ENCODE assay signal across 24 cellular contexts in genomic region chr17:81845881-81846742, GRCh38. TPM values are rescaled to one million over a fixed set of nuclear protein-coding genes. Genes with fewer than 3 reads are reported as not detected.
DNase-seq lines count a peak whose midpoint lies in the region; ATAC-seq, FAIRE-seq and TF ChIP-seq lines count a peak whose summit lies in the region.
"Had no signal": no experiment of that assay in that cellular context is flagged by ENCODE, and none has a peak within 500 bp of the region (broad histone marks: within the 10 kb centered on the region; RNA-seq: fewer than 3 reads in every experiment).

No MANE protein-coding gene starts in this region.

- FAIRE-seq in GM12891 (lab: Jason Lieb, UNC) (no peak), endothelial cell of umbilical vein (lab: Jason Lieb, UNC) (no peak)
- FAIRE-seq: A549 had no signal

- intact Hi-C loops in A673 (cut with micrococcal nuclease; ENCODE audit: unreplicated experiment) (no loop called here), endothelial cell of umbilical vein (cut with micrococcal nuclease) (no loop called here)

- peak overlapping the region in 1 of 2 donors; percentile 7 for H3K27ac Mint-ChIP-seq in stimulated activated naive CD8-positive, alpha-beta T cell treated with anti-CD3 and anti-CD28 coated beads, Interleukin-15, amount 100 ng/mL, for 72 hours
- H3K27ac Mint-ChIP-seq: CD4-positive, alpha-beta memory T cell had no signal

- 92% methylated on average over 31 of the region's 38 CpGs for WGBS in suprapubic skin

- H3K9me3 Mint-ChIP-seq in stimulated activated naive CD8-positive, alpha-beta T cell treated with anti-CD3 and anti-CD28 coated beads, Interleukin-15, amount 100 ng/mL, for 72 hours: no peaks in the 10 kb centered on the region

- DNase-seq in A673 (ENCODE audit: low spot score): no peak
- no peak for DNase-seq in GM12891 (ENCODE audit: insufficient read length, low spot score)
- no peak for DNase-seq in RWPE1 (ENCODE audit: low spot score)
- no peak for DNase-seq in endothelial cell of umbilical vein (ENCODE audit: low read depth, low spot score)
- DNase-seq in suprapubic skin (ENCODE audit: low spot score in 2 of 2): no peak
- no peak for DNase-seq in stimulated activated naive CD8-positive, alpha-beta T cell treated with anti-CD3 and anti-CD28 coated beads, Interleukin-15, amount 100 ng/mL, for 72 hours
- DNase-seq in LoVo (ENCODE audit: low spot score): no peak
- DNase-seq: BE2C; Caco-2; CD4-positive, alpha-beta memory T cell; DMS 273 treated with DMSO at 0.1 percent for 48 hours; DMS79 treated with DMSO at 0.1 percent for 48 hours; GOT3; KG1; NCI-H1105; NCI-H146; NCI-H2029; NCI-H226; NCI-H510A treated with DMSO at 0.1 percent for 48 hours; NCI-H748 treated with DMSO at 0.1 percent for 48 hours; SJCRH30 had no signal

- H3K4me3 Mint-ChIP-seq in stimulated activated naive CD8-positive, alpha-beta T cell treated with anti-CD3 and anti-CD28 coated beads, Interleukin-15, amount 100 ng/mL, for 72 hours: no peak overlapping the region
- H3K4me3 Mint-ChIP-seq: CD4-positive, alpha-beta memory T cell had no signal

- TF ChIP-seq POLR2A in GM12891 (IDR thresholded peaks at IDR 0.05; ENCODE audit: low read depth, low read length): peak; percentile 39; the same call in 1 of the 2 replicates
- TF ChIP-seq POLR2A in endothelial cell of umbilical vein (IDR thresholded peaks at IDR 0.05; ENCODE audit: low read depth, low read length): no peak
- TF ChIP-seq POLR2A in suprapubic skin (IDR thresholded peaks at IDR 0.05): no peak

- H2AFZ ChIP-seq in endothelial cell of umbilical vein (ENCODE audit: low read depth, low read length): no peak overlapping the region

- TF ChIP-seq CTCF in A673 (conservative IDR thresholded peaks at IDR 0.05; ENCODE audit: low read depth, low read length): no peak
- TF ChIP-seq CTCF in RWPE1 (conservative IDR thresholded peaks at IDR 0.05; ENCODE audit: low read depth): no peak
- TF ChIP-seq CTCF in endothelial cell of umbilical vein (IDR thresholded peaks at IDR 0.05; ENCODE audit: extremely low read depth in 1 of 2, insufficient read depth in 1 of 2, low read depth in 1 of 2, low read length in 2 of 2): no peak
- TF ChIP-seq CTCF in suprapubic skin (IDR thresholded peaks at IDR 0.05): no peak

- no peaks in the 10 kb centered on the region for H3K79me2 ChIP-seq in endothelial cell of umbilical vein (ENCODE audit: control insufficient read depth, insufficient read depth, low read length)

- H3K9me3 ChIP-seq in A673 (ENCODE audit: low read depth, low read length, poor library complexity, severe bottlenecking) (no peaks in the 10 kb centered on the region), endothelial cell of umbilical vein (replicated peaks; ENCODE audit: control insufficient read depth, insufficient read depth, low read length) (no peaks in the 10 kb centered on the region), suprapubic skin (no peaks in the 10 kb centered on the region)
- H3K9me3 ChIP-seq: A549, BE2C, Caco-2, SJCRH30 had no signal

- H3K9me1 ChIP-seq in endothelial cell of umbilical vein (replicated peaks; ENCODE audit: control insufficient read depth, extremely low read depth, insufficient read depth, low read length): no peaks in the 10 kb centered on the region

- H3K36me3 ChIP-seq in A673 (ENCODE audit: insufficient read depth, low read length, poor library complexity, severe bottlenecking) (peaks cover 67% of the 10 kb centered on the region), endothelial cell of umbilical vein (ENCODE audit: control insufficient read depth in 2 of 2, extremely low read depth in 1 of 2, insufficient read depth in 2 of 2, low read length in 2 of 2) (peaks cover 24 to 53% of the 10 kb centered on the region in 2 experiments), suprapubic skin (peaks cover 82% of the 10 kb centered on the region)

- H4K20me1 ChIP-seq in endothelial cell of umbilical vein (replicated peaks; ENCODE audit: control insufficient read depth, extremely low read depth, insufficient read depth, low read length): no peaks in the 10 kb centered on the region

- no peaks in the 10 kb centered on the region for H3K27me3 ChIP-seq in A673 (replicated peaks; ENCODE audit: insufficient read depth, low read depth, low read length, poor library complexity)
- no peaks in the 10 kb centered on the region for H3K27me3 ChIP-seq in endothelial cell of umbilical vein (ENCODE audit: control insufficient read depth in 2 of 2, insufficient read depth in 2 of 2, low read length in 2 of 2)
- no peaks in the 10 kb centered on the region for H3K27me3 ChIP-seq in suprapubic skin
- H3K27me3 ChIP-seq: BE2C, SJCRH30 had no signal

- H3K27ac ChIP-seq in A673 (ENCODE audit: low read depth, low read length, poor library complexity, severe bottlenecking) (no peak overlapping the region), RWPE1 (peak overlapping the region; percentile 100), endothelial cell of umbilical vein (ENCODE audit: insufficient read depth, low read depth, low read length) (no peak overlapping the region), suprapubic skin (no peak overlapping the region)
- H3K27ac ChIP-seq: A549, SJCRH30 had no signal

- dilution Hi-C loops in endothelial cell of umbilical vein (cut with MboI; ENCODE audit: extremely low pct_ligation_motif_present, low sequenced_read_pairs): no loop called here

- H3K4me1 ChIP-seq in A673 (ENCODE audit: insufficient read depth, low read length, poor library complexity, severe bottlenecking) (no peaks in the 10 kb centered on the region), endothelial cell of umbilical vein (ENCODE audit: control insufficient read depth, extremely low read depth, insufficient read depth, low read length) (no peaks in the 10 kb centered on the region), suprapubic skin (peaks cover 20% of the 10 kb centered on the region)
- H3K4me1 ChIP-seq: A549, BE2C, Caco-2 had no signal

- H3K4me1 Mint-ChIP-seq in stimulated activated naive CD8-positive, alpha-beta T cell treated with anti-CD3 and anti-CD28 coated beads, Interleukin-15, amount 100 ng/mL, for 72 hours: no peaks in the 10 kb centered on the region
- H3K4me1 Mint-ChIP-seq: CD4-positive, alpha-beta memory T cell had no signal

- CTCF ChIA-PET in A673 (lab: Charles Lee) (no interaction called here), RWPE1 (lab: Yijun Ruan, JAX) (interaction anchor here (0.6 kb wide), 1 partner anchor 12 kb away, joined by 3 read pairs; no protein-coding TSS in a partner anchor), endothelial cell of umbilical vein (lab: Charles Lee) (interaction anchor here (1.3 kb wide), 1 partner anchor 24 kb away, joined by 3 read pairs; no protein-coding TSS in a partner anchor)

- H3K9ac ChIP-seq in endothelial cell of umbilical vein (replicated peaks; ENCODE audit: extremely low read depth, insufficient read depth, low read length): no peak overlapping the region

- BruUV-seq in A673 (replicated peaks; lab: Mats Ljungman, UMichigan) (TSS peak; percentile 9), endothelial cell of umbilical vein (replicated peaks; lab: Mats Ljungman, UMichigan) (TSS peak; percentile 12)

- no peaks in the 10 kb centered on the region for H3K27me3 Mint-ChIP-seq in stimulated activated naive CD8-positive, alpha-beta T cell treated with anti-CD3 and anti-CD28 coated beads, Interleukin-15, amount 100 ng/mL, for 72 hours
- H3K27me3 Mint-ChIP-seq: CD4-positive, alpha-beta memory T cell had no signal

- H3K4me3 ChIP-seq in A673 (ENCODE audit: low read depth, low read length, poor library complexity, severe bottlenecking) (no peak overlapping the region), endothelial cell of umbilical vein (replicated peaks in 1 of 3; ENCODE audit: insufficient read depth in 1 of 3, low read depth in 1 of 3, low read length in 3 of 3) (no peak overlapping the region), suprapubic skin (no peak overlapping the region)
- H3K4me3 ChIP-seq: A549, SJCRH30 had no signal

- POLR2A ChIA-PET in A673 (lab: Charles Lee; ENCODE audit: low non-redundant PET) (no interaction called here), RWPE1 (lab: Yijun Ruan, JAX; ENCODE audit: low non-redundant PET) (no interaction called here), endothelial cell of umbilical vein (lab: Charles Lee) (no interaction called here)

- H3K4me2 ChIP-seq in endothelial cell of umbilical vein (ENCODE audit: insufficient read depth, low read length): no peak overlapping the region
- H3K4me2 ChIP-seq: A549 had no signal

- TF ChIP-seq EP300 in suprapubic skin (IDR thresholded peaks at IDR 0.05): no peak

- ATAC-seq in HG03097 (IDR thresholded peaks at IDR 0.05; ENCODE audit: low FRiP score, unreplicated experiment): no peak
- no peak for ATAC-seq in stimulated activated naive CD8-positive, alpha-beta T cell treated with anti-CD3 and anti-CD28 coated beads, Interleukin-15, amount 100 ng/mL, for 72 hours
- ATAC-seq: A549, Panc1 had no signal

RNA-seq across cellular contexts. Expression of gene PPP1R27, which starts 11.3 kb away (rescaled TPM):
- not detected in 2 replicates for total RNA-seq in A673 (2021)
- 2.4 TPM for polyA plus RNA-seq in GM12891 (2012; ENCODE audit: low read depth, missing spikeins)
- not detected in 2 replicates for total RNA-seq in endothelial cell of umbilical vein
- not detected in 2 replicates for polyA plus RNA-seq in endothelial cell of umbilical vein
- not detected in 2 replicates for polyA plus RNA-seq in endothelial cell of umbilical vein (2011; cell fraction: cytosol; rRNA removed)
- polyA plus RNA-seq in endothelial cell of umbilical vein (2011; cell fraction: nucleus; rRNA removed): 0.10 TPM in 1 of 2 replicates, not detected in the other
- not detected in 2 replicates for polyA plus RNA-seq in endothelial cell of umbilical vein (2012)
- polyA minus RNA-seq in endothelial cell of umbilical vein: not detected in 2 replicates
- not detected for polyA minus RNA-seq in endothelial cell of umbilical vein (2011; cell fraction: cytosol; rRNA and poly(A)+ RNA removed)
- not detected in 2 replicates for polyA minus RNA-seq in endothelial cell of umbilical vein (2011; cell fraction: nucleus; rRNA and poly(A)+ RNA removed)
- 1 to 10 TPM in 1 of 4 donors, not detected in 3; 1.3 TPM for total RNA-seq in suprapubic skin
- total RNA-seq: CD4-positive, alpha-beta memory T cell; SJCRH30 had no signal

RNA-seq across cellular contexts. Expression of gene MCRIP1, which starts 13.0 kb away (rescaled TPM):
- total RNA-seq in A673 (2021) (126 and 130 TPM in 2 replicates), endothelial cell of umbilical vein (121 and 129 TPM in 2 replicates), suprapubic skin (10 to 100 TPM; 20.3 to 29.3 (median 27.4) TPM)
- 42.9 TPM for polyA plus RNA-seq in GM12891 (2012; ENCODE audit: low read depth, missing spikeins)
- polyA plus RNA-seq in endothelial cell of umbilical vein: 205 and 281 TPM in 2 replicates
- polyA plus RNA-seq in endothelial cell of umbilical vein (2011; cell fraction: cytosol; rRNA removed): 103 and 155 TPM in 2 replicates
- 72.8 and 85.4 TPM in 2 replicates for polyA plus RNA-seq in endothelial cell of umbilical vein (2011; cell fraction: nucleus; rRNA removed)
- 64.1 and 103 TPM in 2 replicates for polyA plus RNA-seq in endothelial cell of umbilical vein (2012)
- 25.0 and 30.4 TPM in 2 replicates for polyA minus RNA-seq in endothelial cell of umbilical vein
- polyA minus RNA-seq in endothelial cell of umbilical vein (2011; cell fraction: cytosol; rRNA and poly(A)+ RNA removed): 3.6 TPM
- polyA minus RNA-seq in endothelial cell of umbilical vein (2011; cell fraction: nucleus; rRNA and poly(A)+ RNA removed): 11.7 and 17.3 TPM in 2 replicates

RNA-seq across cellular contexts. Expression of gene P4HB, which starts 14.2 kb away (rescaled TPM):
- 491 and 503 TPM in 2 replicates for total RNA-seq in A673 (2021)
- 414 TPM for polyA plus RNA-seq in GM12891 (2012; ENCODE audit: low read depth, missing spikeins)
- 872 and 988 TPM in 2 replicates for total RNA-seq in endothelial cell of umbilical vein
- 156 and 201 TPM in 2 replicates for polyA plus RNA-seq in endothelial cell of umbilical vein
- polyA plus RNA-seq in endothelial cell of umbilical vein (2011; cell fraction: cytosol; rRNA removed): 267 and 311 TPM in 2 replicates
- 226 and 268 TPM in 2 replicates for polyA plus RNA-seq in endothelial cell of umbilical vein (2011; cell fraction: nucleus; rRNA removed)
- polyA plus RNA-seq in endothelial cell of umbilical vein (2012): 1,187 and 1,248 TPM in 2 replicates
- polyA minus RNA-seq in endothelial cell of umbilical vein: 283 and 318 TPM in 2 replicates
- polyA minus RNA-seq in endothelial cell of umbilical vein (2011; cell fraction: cytosol; rRNA and poly(A)+ RNA removed): 90.5 TPM
- polyA minus RNA-seq in endothelial cell of umbilical vein (2011; cell fraction: nucleus; rRNA and poly(A)+ RNA removed): 199 and 203 TPM in 2 replicates
- 1,000 to 10,000 TPM in 1 of 4 donors, 100 to 1,000 TPM in 3; 521 to 1,041 (median 898) TPM for total RNA-seq in suprapubic skin

RNA-seq across cellular contexts. Expression of gene ARHGDIA, which starts 25.0 kb away (rescaled TPM):
- total RNA-seq in A673 (2021) (568 and 667 TPM in 2 replicates), endothelial cell of umbilical vein (617 and 645 TPM in 2 replicates), suprapubic skin (100 to 1,000 TPM; 157 to 202 (median 180) TPM)
- polyA plus RNA-seq in GM12891 (2012; ENCODE audit: low read depth, missing spikeins): 203 TPM
- 358 and 487 TPM in 2 replicates for polyA plus RNA-seq in endothelial cell of umbilical vein
- polyA plus RNA-seq in endothelial cell of umbilical vein (2011; cell fraction: cytosol; rRNA removed): 204 and 238 TPM in 2 replicates
- polyA plus RNA-seq in endothelial cell of umbilical vein (2011; cell fraction: nucleus; rRNA removed): 287 and 328 TPM in 2 replicates
- polyA plus RNA-seq in endothelial cell of umbilical vein (2012): 413 and 718 TPM in 2 replicates
- 53.7 and 74.5 TPM in 2 replicates for polyA minus RNA-seq in endothelial cell of umbilical vein
- 92.8 TPM for polyA minus RNA-seq in endothelial cell of umbilical vein (2011; cell fraction: cytosol; rRNA and poly(A)+ RNA removed)
- 59.1 and 110 TPM in 2 replicates for polyA minus RNA-seq in endothelial cell of umbilical vein (2011; cell fraction: nucleus; rRNA and poly(A)+ RNA removed)

RNA-seq across cellular contexts. Expression of gene GCGR, which starts 42.2 kb away (rescaled TPM):
- total RNA-seq in A673 (2021) (not detected in 2 replicates), endothelial cell of umbilical vein (not detected in 2 replicates), suprapubic skin (1 to 10 TPM in 2 of 4 donors, under 1 TPM in 2; 0.52 to 3.8 (median 1.3) TPM)
- polyA plus RNA-seq in GM12891 (2012; ENCODE audit: low read depth, missing spikeins): not detected
- polyA plus RNA-seq in endothelial cell of umbilical vein: not detected in 2 replicates
- not detected in 2 replicates for polyA plus RNA-seq in endothelial cell of umbilical vein (2011; cell fraction: cytosol; rRNA removed)
- 0.15 and 0.16 TPM in 2 replicates for polyA plus RNA-seq in endothelial cell of umbilical vein (2011; cell fraction: nucleus; rRNA removed)
- polyA plus RNA-seq in endothelial cell of umbilical vein (2012): not detected in 2 replicates
- not detected in 2 replicates for polyA minus RNA-seq in endothelial cell of umbilical vein
- polyA minus RNA-seq in endothelial cell of umbilical vein (2011; cell fraction: cytosol; rRNA and poly(A)+ RNA removed): not detected
- not detected in 2 replicates for polyA minus RNA-seq in endothelial cell of umbilical vein (2011; cell fraction: nucleus; rRNA and poly(A)+ RNA removed)
- total RNA-seq: CD4-positive, alpha-beta memory T cell had no signal
- polyA plus RNA-seq: CD4-positive, alpha-beta memory T cell had no signal
